22 cellular contexts compared by ENCODE assay signal in the genomic region with DNA sequence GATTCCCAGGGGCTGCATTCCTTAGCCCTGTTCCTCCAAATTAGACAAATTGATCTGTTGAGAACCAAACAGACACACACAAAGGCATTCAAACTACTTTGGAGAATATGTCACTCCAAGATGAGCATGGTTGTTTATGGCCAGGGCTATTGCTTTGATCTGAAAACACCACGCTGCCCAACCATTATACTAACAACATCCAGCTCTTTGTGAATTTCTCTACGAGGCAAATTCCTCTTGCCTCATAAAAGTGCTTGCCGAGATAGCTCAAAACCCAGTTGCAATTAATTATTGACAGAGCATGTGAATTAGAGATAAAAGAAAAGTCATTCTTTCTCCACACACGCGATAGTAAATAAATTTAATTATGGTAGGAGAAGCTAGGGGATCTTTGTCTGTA.
DNase-seq lines count a peak whose midpoint lies in the region; ATAC-seq lines count a peak whose summit lies in the region.
"Had no signal": no experiment of that assay in that cellular context is flagged by ENCODE, and none has a peak within 500 bp of the region (broad histone marks: within the 10 kb centered on the region; RNA-seq: fewer than 3 reads in every experiment).

No MANE protein-coding gene starts in this region.

- CTCF ChIA-PET in activated naive CD4-positive, alpha-beta T cell treated with anti-CD3 and anti-CD28 coated beads, Interleukin-2, amount 10 ng/mL, durations not matched to agents 7 days and 5 days (lab: Charles Lee): no interaction called here
- CTCF ChIA-PET in activated naive CD4-positive, alpha-beta T cell treated with anti-CD3 and anti-CD28 coated beads for 36 hours (lab: Charles Lee): interaction anchor here (0.6 kb wide), 1 partner anchor 1629 kb away, joined by 3 read pairs; no protein-coding TSS in a partner anchor

- intact Hi-C loops in activated naive CD4-positive, alpha-beta T cell treated with anti-CD3 and anti-CD28 coated beads for 36 hours (cut with micrococcal nuclease): no loop called here

- no peaks in the 10 kb centered on the region for H3K9me3 Mint-ChIP-seq in activated naive CD4-positive, alpha-beta T cell treated with anti-CD3 and anti-CD28 coated beads, Interleukin-2, amount 10 ng/mL, durations not matched to agents 7 days and 5 days
- no peaks in the 10 kb centered on the region for H3K9me3 Mint-ChIP-seq in activated naive CD4-positive, alpha-beta T cell treated with anti-CD3 and anti-CD28 coated beads for 36 hours

- no peak overlapping the region for H3K4me3 Mint-ChIP-seq in activated naive CD4-positive, alpha-beta T cell treated with anti-CD3 and anti-CD28 coated beads, Interleukin-2, amount 10 ng/mL, durations not matched to agents 7 days and 5 days
- H3K4me3 Mint-ChIP-seq in activated naive CD4-positive, alpha-beta T cell treated with anti-CD3 and anti-CD28 coated beads for 36 hours: no peak overlapping the region
- H3K4me3 Mint-ChIP-seq: CD4-positive, CD25-positive, alpha-beta regulatory T cell had no signal

- ATAC-seq in HG03354 (IDR thresholded peaks at IDR 0.05; ENCODE audit: poor library complexity, severe bottlenecking, unreplicated experiment) (no peak), GM21619 (IDR thresholded peaks at IDR 0.05; ENCODE audit: unreplicated experiment) (no peak)
- ATAC-seq: GM12878, K562 had no signal

- H3K27ac Mint-ChIP-seq in activated naive CD4-positive, alpha-beta T cell treated with anti-CD3 and anti-CD28 coated beads, Interleukin-2, amount 10 ng/mL, durations not matched to agents 7 days and 5 days: peak overlapping the region; percentile 19
- H3K27ac Mint-ChIP-seq in activated naive CD4-positive, alpha-beta T cell treated with anti-CD3 and anti-CD28 coated beads for 36 hours: no peak overlapping the region
- H3K27ac Mint-ChIP-seq: CD4-positive, CD25-positive, alpha-beta regulatory T cell had no signal

- no peak for DNase-seq in activated naive CD4-positive, alpha-beta T cell treated with anti-CD3 and anti-CD28 coated beads, Interleukin-2, amount 10 ng/mL, durations not matched to agents 7 days and 5 days
- no peak for DNase-seq in activated naive CD4-positive, alpha-beta T cell treated with anti-CD3 and anti-CD28 coated beads for 36 hours
- DNase-seq in SW480 (ENCODE audit: low spot score): peak; percentile 92
- DNase-seq in islet precursor cell: peak; percentile 81
- no peak for DNase-seq in activated CD8-positive, alpha-beta memory T cell treated with anti-CD3 and anti-CD28 coated beads, Interleukin-2, amount 50 U/mL, for 4 hours
- no peak for DNase-seq in nucleus accumbens (lab: John Stamatoyannopoulos, UW)
- DNase-seq: CD4-positive, CD25-positive, alpha-beta regulatory T cell; GDM1; Kasumi-1; NCI-H1092 treated with DMSO at 0.1 percent for 48 hours; NCI-H1436; NCI-H187; NCI-H2081 treated with DMSO at 0.1 percent for 48 hours; NCI-H2171; NCI-H226; NCI-H524; Right ventricle myocardium superior; RPMI8226 had no signal

- no peaks in the 10 kb centered on the region for H3K4me1 Mint-ChIP-seq in activated naive CD4-positive, alpha-beta T cell treated with anti-CD3 and anti-CD28 coated beads, Interleukin-2, amount 10 ng/mL, durations not matched to agents 7 days and 5 days
- no peaks in the 10 kb centered on the region for H3K4me1 Mint-ChIP-seq in activated naive CD4-positive, alpha-beta T cell treated with anti-CD3 and anti-CD28 coated beads for 36 hours (ENCODE audit: low read depth)
- H3K4me1 Mint-ChIP-seq: CD4-positive, CD25-positive, alpha-beta regulatory T cell had no signal

- no peaks in the 10 kb centered on the region for H3K36me3 Mint-ChIP-seq in activated naive CD4-positive, alpha-beta T cell treated with anti-CD3 and anti-CD28 coated beads, Interleukin-2, amount 10 ng/mL, durations not matched to agents 7 days and 5 days
- H3K36me3 Mint-ChIP-seq in activated naive CD4-positive, alpha-beta T cell treated with anti-CD3 and anti-CD28 coated beads for 36 hours (ENCODE audit: low read depth): no peaks in the 10 kb centered on the region
- H3K36me3 Mint-ChIP-seq: CD4-positive, CD25-positive, alpha-beta regulatory T cell had no signal

- no peaks in the 10 kb centered on the region for H3K27me3 Mint-ChIP-seq in activated naive CD4-positive, alpha-beta T cell treated with anti-CD3 and anti-CD28 coated beads, Interleukin-2, amount 10 ng/mL, durations not matched to agents 7 days and 5 days
- peaks cover 2% of the 10 kb centered on the region for H3K27me3 Mint-ChIP-seq in activated naive CD4-positive, alpha-beta T cell treated with anti-CD3 and anti-CD28 coated beads for 36 hours (ENCODE audit: low read depth)
- H3K27me3 Mint-ChIP-seq: CD4-positive, CD25-positive, alpha-beta regulatory T cell had no signal

Comparison
In these comparisons a context has a peak if more than half of its experiments do, and no peak if none do; other contexts are left out.
1. DNase-seq: peak in SW480 (single experiment) and islet precursor cell (single experiment); none in activated naive CD4-positive, alpha-beta T cell treated with anti-CD3 and anti-CD28 coated beads, Interleukin-2, amount 10 ng/mL, durations not matched to agents 7 days and 5 days (single experiment), activated naive CD4-positive, alpha-beta T cell treated with anti-CD3 and anti-CD28 coated beads for 36 hours (single experiment), activated CD8-positive, alpha-beta memory T cell treated with anti-CD3 and anti-CD28 coated beads, Interleukin-2, amount 50 U/mL, for 4 hours (single experiment) and nucleus accumbens (0 of 56).